Comparison of ENCODE assay signal across 8 cellular contexts in the genomic region with DNA sequence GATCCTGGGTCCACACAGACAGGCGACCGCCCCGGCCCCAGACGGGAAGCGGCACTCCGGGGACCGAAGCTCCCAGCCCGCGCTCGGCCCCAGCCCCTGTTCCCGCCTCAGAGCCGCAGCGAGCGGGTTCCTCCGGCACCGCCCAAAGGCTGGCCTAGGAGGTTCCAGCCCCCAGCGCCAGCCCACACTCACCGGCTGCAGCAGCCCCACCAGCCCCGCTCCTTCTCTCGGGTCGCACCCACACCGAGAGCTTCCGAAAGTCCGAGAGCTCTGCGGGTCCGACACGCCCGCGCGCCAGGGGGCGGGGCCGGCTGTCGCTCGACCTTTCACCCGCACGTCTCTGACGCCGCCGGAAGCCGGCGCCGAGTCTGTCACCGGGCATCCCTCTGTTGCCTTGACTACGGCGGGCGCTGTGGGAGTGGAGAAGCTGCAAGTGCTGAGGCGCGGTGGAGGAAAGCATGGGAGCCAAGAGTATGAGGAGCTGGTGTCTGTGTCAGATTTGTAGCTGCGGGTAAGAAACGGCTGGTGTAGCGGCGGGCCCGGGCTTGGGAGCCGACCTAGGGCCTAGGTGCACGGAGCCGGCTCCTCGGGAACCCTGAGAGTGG. TPM values are rescaled to one million over a fixed set of nuclear protein-coding genes. Genes with fewer than 3 reads are reported as not detected.
DNase-seq lines count a peak whose midpoint lies in the region; ATAC-seq and TF ChIP-seq lines count a peak whose summit lies in the region.

A gene (minus strand): TSS at position 313 of the 605 bp plus-strand sequence. CDS start 956 bp downstream, outside the sequence.
A gene with protein sequence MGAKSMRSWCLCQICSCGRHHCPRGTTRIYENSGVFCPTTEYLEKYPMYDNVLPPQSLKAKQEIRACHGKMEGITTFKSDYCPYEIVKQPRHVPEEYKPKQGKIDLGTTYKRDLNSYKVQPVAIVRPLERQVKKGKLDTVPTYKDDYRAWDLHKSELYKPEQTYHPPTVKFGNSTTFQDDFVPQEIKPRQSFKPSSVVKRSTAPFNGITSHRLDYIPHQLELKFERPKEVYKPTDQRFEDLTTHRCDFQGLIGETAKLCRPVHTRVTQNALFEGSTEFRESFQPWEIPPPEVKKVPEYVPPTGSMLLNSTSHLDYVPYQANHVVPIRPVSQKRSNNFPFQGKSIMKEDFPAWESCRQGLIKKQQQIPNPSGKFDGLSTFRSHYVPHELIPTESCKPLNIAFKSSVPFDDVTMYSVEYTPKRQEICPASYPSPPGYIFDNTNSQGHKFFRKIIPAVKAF (plus strand): TSS at position 397 of the 605 bp plus-strand sequence. CDS start 62 bp downstream, at position 459.

- H3K79me2 ChIP-seq in OCI-LY3 (ENCODE audit: low read length), result peaks cover 33% of the 10 kb centered on the region

- peak within 1 kb of the TSS; percentile 62 for H2AFZ ChIP-seq in OCI-LY3 (ENCODE audit: low read depth, low read length)

- peak; percentile 94 for ATAC-seq in GM21515 (IDR thresholded peaks at IDR 0.05; ENCODE audit: unreplicated experiment)

- DNase-seq in DMS 273 (lab: John Stamatoyannopoulos, UW; ENCODE audit: unreplicated experiment) (peak; percentile 93), activated T-cell treated with anti-CD3 and anti-CD28 coated beads for 48 hours (ENCODE audit: low read depth) (peak; percentile 92), erythroblast (lab: John Stamatoyannopoulos, UW) (peak; percentile 93 to 95)
- peak; percentile 96 for DNase-seq in stimulated activated CD8-positive, alpha-beta memory T cell treated with anti-CD3 and anti-CD28 coated beads, Interleukin-4, amount 100 ng/mL, for 48 hours

- peak within 1 kb of the TSS; percentile 93 for H3K4me2 ChIP-seq in OCI-LY3 (ENCODE audit: low read length)

- TF ChIP-seq CTCF in OCI-LY3 (IDR thresholded peaks at IDR 0.05; ENCODE audit: low read depth, low read length), result no peak

- no peaks in the 10 kb centered on the region for H3K9me3 ChIP-seq in HUES64 (ENCODE audit: insufficient read depth, low read depth, low read length)
- H3K9me3 ChIP-seq in OCI-LY3 (ENCODE audit: insufficient read depth, low read length), result no peaks in the 10 kb centered on the region
- H3K9me3 ChIP-seq in mucosa of rectum (ENCODE audit: control insufficient read depth in 2 of 2, low read length in 2 of 2), result no peaks in the 10 kb centered on the region

- H3K27ac ChIP-seq in HUES64 (ENCODE audit: low read depth, low read length) (peak within 1 kb of the TSS; percentile 70), OCI-LY3 (ENCODE audit: low read length) (peak within 1 kb of the TSS; percentile 33; the same call in 1 of the 2 replicates), mucosa of rectum (ENCODE audit: low read depth in 2 of 2, low read length in 2 of 2) (peak within 1 kb of the TSS; percentile 85 to 89)

- H3K9ac ChIP-seq in HUES64 (ENCODE audit: low read depth, low read length) (peak within 1 kb of the TSS; percentile 86), OCI-LY3 (ENCODE audit: low read length) (peak within 1 kb of the TSS; percentile 69), mucosa of rectum (ENCODE audit: low read depth in 1 of 2, low read length in 2 of 2) (peak within 1 kb of the TSS; percentile 74 to 76)

- H4K20me1 ChIP-seq in OCI-LY3 (ENCODE audit: insufficient read depth, low read length), result no peaks in the 10 kb centered on the region

- peak; percentile 66 for TF ChIP-seq POLR2A in erythroblast (IDR thresholded peaks at IDR 0.05; ENCODE audit: low read length)

- peaks cover 32% of the 10 kb centered on the region for H3K36me3 ChIP-seq in HUES64 (ENCODE audit: insufficient read depth, low read length)
- H3K36me3 ChIP-seq in OCI-LY3 (replicated peaks; ENCODE audit: low read depth, low read length), result peaks cover 2% of the 10 kb centered on the region
- peaks cover under 1 to 12% of the 10 kb centered on the region in 2 donors for H3K36me3 ChIP-seq in mucosa of rectum (ENCODE audit: control insufficient read depth in 2 of 2, insufficient read depth in 2 of 2, low read length in 2 of 2)

- H3K4me3 ChIP-seq in HUES64 (ENCODE audit: low read length), result peak within 1 kb of the TSS; percentile 99
- peak within 1 kb of the TSS; percentile 91 for H3K4me3 ChIP-seq in OCI-LY3 (ENCODE audit: low read length)
- peak within 1 kb of the TSS; percentile 87 to 91 for H3K4me3 ChIP-seq in mucosa of rectum (ENCODE audit: low read length in 2 of 2)

- peaks cover 22% of the 10 kb centered on the region for H3K4me1 ChIP-seq in HUES64 (ENCODE audit: insufficient read depth, low read length)
- peaks cover 14% of the 10 kb centered on the region for H3K4me1 ChIP-seq in OCI-LY3 (ENCODE audit: low read length)
- H3K4me1 ChIP-seq in mucosa of rectum (ENCODE audit: control insufficient read depth in 2 of 2, insufficient read depth in 2 of 2, low read length in 2 of 2), result peaks cover 11 to 12% of the 10 kb centered on the region in 2 donors

- H3K27me3 ChIP-seq in HUES64 (ENCODE audit: insufficient read depth, low read length), result no peaks in the 10 kb centered on the region
- no peaks in the 10 kb centered on the region for H3K27me3 ChIP-seq in OCI-LY3 (ENCODE audit: low read depth, low read length)
- H3K27me3 ChIP-seq in mucosa of rectum (ENCODE audit: control insufficient read depth in 2 of 2, insufficient read depth in 2 of 2, low read length in 2 of 2), result no peaks in the 10 kb centered on the region

- under 1% methylated on average over 57 of the region's 57 CpGs for WGBS in HUES64

RNA-seq across cellular contexts. Expression of the first gene that starts in this region (rescaled TPM):
- polyA plus RNA-seq in HUES64 (2013, experiment 1 of 2), result 23.3 TPM
- polyA plus RNA-seq in HUES64 (2013, experiment 2 of 2), result 24.8 TPM

RNA-seq across cellular contexts. Expression of the second gene that starts in this region (rescaled TPM):
- polyA plus RNA-seq in HUES64 (2013, experiment 1 of 2), result 0.90 TPM
- 2.3 TPM for polyA plus RNA-seq in HUES64 (2013, experiment 2 of 2)

Comparison
In these comparisons a context has a peak if more than half of its experiments do, and no peak if none do; other contexts are left out.
1. Peak in every context shown above with its lines: DNase-seq, ATAC-seq, H3K4me3 ChIP-seq and H3K27ac ChIP-seq.
2. H3K27ac ChIP-seq: peak in every context shown above with its lines; median percentile 87 in mucosa of rectum; 70 in HUES64; 33 in OCI-LY3.